1 cellular context compared by ENCODE assay signal in genomic region chr2:240140920-240141319, GRCh38.
TF ChIP-seq lines count a peak whose summit lies in the region.

No MANE protein-coding gene starts in this region.

TF ChIP-seq in HepG2, 621 proteins besides CTCF, POLR2A, EP300 and RAD21:
- TF ChIP-seq ZNF644 (CRISPR knock-in tag; IDR thresholded peaks at IDR 0.05; ENCODE audit: low read depth) (no peak), CREM (IDR thresholded peaks at IDR 0.05) (no peak), CREM (CRISPR knock-in tag; IDR thresholded peaks at IDR 0.05) (no peak), KLF13 (CRISPR knock-in tag; IDR thresholded peaks at IDR 0.05) (no peak), ZNF800 (CRISPR knock-in tag; IDR thresholded peaks at IDR 0.05) (no peak), TFDP1 (CRISPR knock-in tag; IDR thresholded peaks at IDR 0.05; ENCODE audit: borderline replicate concordance) (no peak), PATZ1 (CRISPR knock-in tag; IDR thresholded peaks at IDR 0.05) (no peak), CERS6 (CRISPR knock-in tag; IDR thresholded peaks at IDR 0.05) (no peak)
